In genomic region chr10:24920907-24921881, GRCh38 we compare ENCODE assay signal across 1 cellular context.
TF ChIP-seq lines count a peak whose summit lies in the region.

No MANE protein-coding gene starts in this region.

TF ChIP-seq in GM12878, 131 proteins besides CTCF, POLR2A, EP300 and RAD21 (continued from another document and continues in another):
- TF ChIP-seq USF1 (IDR thresholded peaks at IDR 0.05; ENCODE audit: borderline replicate concordance, extremely low read length, insufficient read depth, low read depth, low read length) (no peak), ETV6 (conservative IDR thresholded peaks at IDR 0.05 in 1 of 2, IDR thresholded peaks at IDR 0.05 in 1 of 2; ENCODE audit: borderline replicate concordance in 1 of 2, low read depth in 1 of 2) (peak in 1 of 2 experiments; percentile 87; a peak in 2 of 4 replicates), NFIC (IDR thresholded peaks at IDR 0.05; ENCODE audit: low read depth, low read length) (peak; percentile 90), ZNF592 (IDR thresholded peaks at IDR 0.05) (no peak; the same call in 1 of the 2 replicates), SUZ12 (IDR thresholded peaks at IDR 0.05; ENCODE audit: unreplicated experiment) (no peak), WRNIP1 (IDR thresholded peaks at IDR 0.05; ENCODE audit: borderline replicate concordance, low read depth, low read length) (no peak), USF2 (IDR thresholded peaks at IDR 0.05; ENCODE audit: borderline replicate concordance, low read depth, low read length) (no peak; the same call in 1 of the 2 replicates), TCF3 (IDR thresholded peaks at IDR 0.05; ENCODE audit: borderline replicate concordance, insufficient read depth, low read depth, low read length) (0 out of 2 replicates have a peak, but pooled peaks have one; percentile 60), SKIL (IDR thresholded peaks at IDR 0.05; ENCODE audit: low read depth, poor library complexity, severe bottlenecking) (no peak), BCL3 (IDR thresholded peaks at IDR 0.05; ENCODE audit: borderline replicate concordance, insufficient read depth, low read depth, low read length, poor library complexity, severe bottlenecking) (peak; percentile 72), CHD4 (IDR thresholded peaks at IDR 0.05) (no peak), CHD2 (IDR thresholded peaks at IDR 0.05; ENCODE audit: borderline replicate concordance, low read depth, low read length) (no peak), YY1 (IDR thresholded peaks at IDR 0.05; ENCODE audit: low read depth, low read length) (no peak), MLLT1 (IDR thresholded peaks at IDR 0.05) (no peak), KAT2A (conservative IDR thresholded peaks at IDR 0.05; ENCODE audit: control insufficient read depth, low read depth, low read length) (no peak), PAX8 (IDR thresholded peaks at IDR 0.05) (no peak), RUNX3 (IDR thresholded peaks at IDR 0.05; ENCODE audit: low read length) (peak; percentile 79), ATF3 (IDR thresholded peaks at IDR 0.05; ENCODE audit: borderline replicate concordance, extremely low read depth, low read depth, low read length) (no peak), HSF1 (IDR thresholded peaks at IDR 0.05; ENCODE audit: low read depth, low read length) (no peak), RFX5 (IDR thresholded peaks at IDR 0.05; ENCODE audit: low read depth, low read length) (no peak), DPF2 (IDR thresholded peaks at IDR 0.05) (peak; percentile 92), SIN3A (IDR thresholded peaks at IDR 0.05; ENCODE audit: low read depth, low read length) (no peak), CBX3 (IDR thresholded peaks at IDR 0.05; ENCODE audit: borderline replicate concordance, low read depth) (no peak), STAT3 (IDR thresholded peaks at IDR 0.05; ENCODE audit: low read depth, low read length) (no peak), JUND (IDR thresholded peaks at IDR 0.05; ENCODE audit: low read depth, low read length) (peak; percentile 69; the same call in 1 of the 2 replicates), MEF2A (IDR thresholded peaks at IDR 0.05; ENCODE audit: insufficient read depth, low read depth, low read length) (peak; percentile 69; the same call in 1 of the 2 replicates), NBN (IDR thresholded peaks at IDR 0.05) (peak; percentile 62), HDAC2 (IDR thresholded peaks at IDR 0.05) (no peak), ZNF217 (IDR thresholded peaks at IDR 0.05) (no peak), CHD1 (IDR thresholded peaks at IDR 0.05; ENCODE audit: low read depth, low read length) (no peak), TCF7 (IDR thresholded peaks at IDR 0.05; ENCODE audit: borderline replicate concordance) (no peak), LARP7 (IDR thresholded peaks at IDR 0.05) (no peak), ZNF384 (IDR thresholded peaks at IDR 0.05; ENCODE audit: borderline replicate concordance, low read depth, low read length) (peak; percentile 59), IRF4 (IDR thresholded peaks at IDR 0.05; ENCODE audit: low read depth, low read length) (peak; percentile 92), FOXM1 (IDR thresholded peaks at IDR 0.05; ENCODE audit: low read depth, low read length) (peak; percentile 51; the same call in 1 of the 2 replicates), TBL1XR1 (IDR thresholded peaks at IDR 0.05; ENCODE audit: low read depth, low read length) (no peak), NFXL1 (IDR thresholded peaks at IDR 0.05; ENCODE audit: borderline replicate concordance) (no peak), NFYA (IDR thresholded peaks at IDR 0.05; ENCODE audit: borderline replicate concordance, low read depth, low read length) (no peak), JUNB (IDR thresholded peaks at IDR 0.05) (peak; percentile 88), REST (IDR thresholded peaks at IDR 0.05; ENCODE audit: low read depth, low read length) (no peak), CREM (IDR thresholded peaks at IDR 0.05; ENCODE audit: low read depth) (peak; percentile 93), IRF3 (IDR thresholded peaks at IDR 0.05) (no peak), CBX5 (IDR thresholded peaks at IDR 0.05; ENCODE audit: low read depth) (no peak), CBFB (IDR thresholded peaks at IDR 0.05; ENCODE audit: low read depth) (no peak), BHLHE40 (IDR thresholded peaks at IDR 0.05; ENCODE audit: borderline replicate concordance in 1 of 2, low read depth in 2 of 2, low read length in 1 of 2) (peak in 1 of 2 experiments; percentile 56; a peak in 1 of 4 replicates), KDM1A (IDR thresholded peaks at IDR 0.05; ENCODE audit: borderline replicate concordance) (no peak), SMARCA5 (IDR thresholded peaks at IDR 0.05) (no peak), GABPA (IDR thresholded peaks at IDR 0.05; ENCODE audit: low read depth) (peak; percentile 31; the same call in 1 of the 2 replicates), BRCA1 (IDR thresholded peaks at IDR 0.05; ENCODE audit: low read depth, low read length) (no peak), BACH1 (IDR thresholded peaks at IDR 0.05; ENCODE audit: borderline replicate concordance) (peak; percentile 99), POU2F2 (IDR thresholded peaks at IDR 0.05; ENCODE audit: borderline replicate concordance, low read depth, low read length) (peak; percentile 60; the same call in 1 of the 3 replicates)
